In the genomic region with DNA sequence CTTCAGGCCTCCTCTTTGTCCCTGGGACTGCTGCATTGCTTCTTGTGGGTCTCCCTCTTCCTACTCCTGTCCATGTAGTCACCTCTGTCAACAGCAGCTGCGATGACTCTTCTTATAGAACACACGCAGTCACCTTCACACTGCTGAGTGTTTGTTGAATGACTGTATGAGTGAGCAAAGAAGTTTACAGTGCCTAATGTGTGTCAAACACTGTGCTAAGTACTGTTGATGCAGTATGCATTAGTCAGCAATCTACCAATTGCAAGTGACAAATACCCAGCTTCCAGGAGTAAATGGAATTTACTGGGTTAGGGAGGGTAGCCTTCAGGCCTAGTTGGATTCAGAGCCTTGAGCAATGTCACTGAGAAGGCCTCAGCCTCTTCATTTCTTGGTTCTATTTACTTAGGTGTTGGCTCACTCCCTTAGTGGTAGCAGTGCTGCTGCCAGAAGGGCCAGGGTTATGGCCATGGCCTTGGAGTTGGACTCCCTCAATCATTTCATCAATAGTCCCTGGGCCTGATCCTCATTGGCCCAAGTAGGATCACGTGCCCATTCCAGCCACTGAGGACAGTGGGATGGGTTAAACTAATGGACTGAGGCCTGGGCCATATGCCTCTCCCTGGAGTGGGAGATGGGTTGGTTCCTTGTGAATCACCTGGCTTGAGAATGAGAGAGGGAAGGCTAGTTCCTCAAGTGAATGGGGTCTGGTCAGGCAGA, we compare ENCODE assay signal across 9 cellular contexts.
DNase-seq lines count a peak whose midpoint lies in the region; ATAC-seq and TF ChIP-seq lines count a peak whose summit lies in the region.
"Had no signal": no experiment of that assay in that cellular context is flagged by ENCODE, and none has a peak within 500 bp of the region (broad histone marks: within the 10 kb centered on the region; RNA-seq: fewer than 3 reads in every experiment).

No MANE protein-coding gene starts in this region.

- peaks cover 15% of the 10 kb centered on the region for H3F3A ChIP-seq in smooth muscle cell (ENCODE audit: low read depth)

- H3K4me3 ChIP-seq in heart right ventricle (no peak overlapping the region), smooth muscle cell (no peak overlapping the region)

- POLR2A ChIA-PET in activated naive CD8-positive, alpha-beta T cell treated with anti-CD3 and anti-CD28 coated beads, Interleukin-2, amount 10 ng/mL, durations not matched to agents 7 days and 5 days (lab: Charles Lee): interaction anchor here (1.4 kb wide), 1 partner anchor 24 kb away, joined by 3 read pairs; no protein-coding TSS in a partner anchor

- 85 to 98% methylated on average over 3 of the region's 3 CpGs for WGBS in heart right ventricle, 2 donors
- WGBS in smooth muscle cell (ENCODE audit: low lambda C conversion rate): 69% methylated on average over 3 of the region's 3 CpGs

- no peaks in the 10 kb centered on the region for H3K9me3 ChIP-seq in heart right ventricle
- H3K9me3 ChIP-seq in smooth muscle cell (replicated peaks; ENCODE audit: low read depth): no peaks in the 10 kb centered on the region

- H3K36me3 Mint-ChIP-seq in activated CD4-positive, alpha-beta T cell treated with anti-CD3 and anti-CD28 coated beads, Interleukin-2, amount 10 ng/mL, durations not matched to agents 24 days and 14 days (ENCODE audit: low read depth): peaks cover 11% of the 10 kb centered on the region
- peaks cover 11% of the 10 kb centered on the region for H3K36me3 Mint-ChIP-seq in activated naive CD8-positive, alpha-beta T cell treated with anti-CD3 and anti-CD28 coated beads, Interleukin-2, amount 10 ng/mL, durations not matched to agents 7 days and 5 days

- no peak overlapping the region for H3K4me3 Mint-ChIP-seq in activated CD4-positive, alpha-beta T cell treated with anti-CD3 and anti-CD28 coated beads, Interleukin-2, amount 10 ng/mL, durations not matched to agents 24 days and 14 days
- no peak overlapping the region for H3K4me3 Mint-ChIP-seq in activated naive CD8-positive, alpha-beta T cell treated with anti-CD3 and anti-CD28 coated beads, Interleukin-2, amount 10 ng/mL, durations not matched to agents 7 days and 5 days

- H3K27ac ChIP-seq in heart right ventricle (peak overlapping the region in 8 of 10 donors; percentile 6 to 97 (median 80)), smooth muscle cell (ENCODE audit: low read depth) (peak overlapping the region; percentile 89)

- peaks cover 36% of the 10 kb centered on the region for H3K4me1 Mint-ChIP-seq in activated CD4-positive, alpha-beta T cell treated with anti-CD3 and anti-CD28 coated beads, Interleukin-2, amount 10 ng/mL, durations not matched to agents 24 days and 14 days
- peaks cover 25% of the 10 kb centered on the region for H3K4me1 Mint-ChIP-seq in activated naive CD8-positive, alpha-beta T cell treated with anti-CD3 and anti-CD28 coated beads, Interleukin-2, amount 10 ng/mL, durations not matched to agents 7 days and 5 days

- peak overlapping the region; percentile 78 for H3K27ac Mint-ChIP-seq in activated CD4-positive, alpha-beta T cell treated with anti-CD3 and anti-CD28 coated beads, Interleukin-2, amount 10 ng/mL, durations not matched to agents 24 days and 14 days
- H3K27ac Mint-ChIP-seq in activated naive CD8-positive, alpha-beta T cell treated with anti-CD3 and anti-CD28 coated beads, Interleukin-2, amount 10 ng/mL, durations not matched to agents 7 days and 5 days: peak overlapping the region; percentile 54

- H3K9ac ChIP-seq in smooth muscle cell (ENCODE audit: low read depth): no peak overlapping the region

- no peaks in the 10 kb centered on the region for H3K27me3 Mint-ChIP-seq in activated CD4-positive, alpha-beta T cell treated with anti-CD3 and anti-CD28 coated beads, Interleukin-2, amount 10 ng/mL, durations not matched to agents 24 days and 14 days
- no peaks in the 10 kb centered on the region for H3K27me3 Mint-ChIP-seq in activated naive CD8-positive, alpha-beta T cell treated with anti-CD3 and anti-CD28 coated beads, Interleukin-2, amount 10 ng/mL, durations not matched to agents 7 days and 5 days

- no peak overlapping the region for H3K4me2 ChIP-seq in smooth muscle cell

- no peak overlapping the region for H2AFZ ChIP-seq in smooth muscle cell (ENCODE audit: low read depth)

- peaks cover 0 to 5% (median 0%) of the 10 kb centered on the region in 9 donors for H3K36me3 ChIP-seq in heart right ventricle
- no peaks in the 10 kb centered on the region for H3K36me3 ChIP-seq in smooth muscle cell (ENCODE audit: low read depth)

- H4K20me1 ChIP-seq in smooth muscle cell (ENCODE audit: low read depth): no peaks in the 10 kb centered on the region

- H3K4me1 ChIP-seq in heart right ventricle: peaks cover 8 to 60% (median 30%) of the 10 kb centered on the region in 9 donors
- H3K4me1 ChIP-seq in smooth muscle cell (ENCODE audit: low read depth): peaks cover 10% of the 10 kb centered on the region

- DNase-seq in activated CD4-positive, alpha-beta T cell treated with anti-CD3 and anti-CD28 coated beads, Interleukin-2, amount 10 ng/mL, durations not matched to agents 24 days and 14 days: no peak
- no peak for DNase-seq in activated CD4-positive, alpha-beta T cell treated with anti-CD3 and anti-CD28 coated beads for 4 hours
- no peak for DNase-seq in activated naive CD8-positive, alpha-beta T cell treated with anti-CD3 and anti-CD28 coated beads, Interleukin-2, amount 10 ng/mL, durations not matched to agents 7 days and 5 days
- DNase-seq in heart right ventricle: no peak
- no peak for DNase-seq in smooth muscle cell (lab: John Stamatoyannopoulos, UW; ENCODE audit: unreplicated experiment)
- no peak for DNase-seq in GM19240 (ENCODE audit: insufficient read length, low spot score)
- no peak for DNase-seq in NCI-H187 treated with DMSO at 0.1 percent for 48 hours (lab: John Stamatoyannopoulos, UW)
- DNase-seq in NCI-H2029 (lab: John Stamatoyannopoulos, UW): no peak
- DNase-seq: glutamatergic neuron had no signal

- no peak for ATAC-seq in activated naive CD8-positive, alpha-beta T cell treated with anti-CD3 and anti-CD28 coated beads, Interleukin-2, amount 10 ng/mL, durations not matched to agents 7 days and 5 days (ENCODE audit: low read depth)
- no peak for ATAC-seq in heart right ventricle

- H3K27me3 ChIP-seq in heart right ventricle (no peaks in the 10 kb centered on the region), smooth muscle cell (ENCODE audit: low read depth) (no peaks in the 10 kb centered on the region)

- no peaks in the 10 kb centered on the region for H3K79me2 ChIP-seq in smooth muscle cell (ENCODE audit: low read depth)

- H3K9me3 Mint-ChIP-seq in activated CD4-positive, alpha-beta T cell treated with anti-CD3 and anti-CD28 coated beads, Interleukin-2, amount 10 ng/mL, durations not matched to agents 24 days and 14 days: peaks cover 4% of the 10 kb centered on the region
- H3K9me3 Mint-ChIP-seq in activated naive CD8-positive, alpha-beta T cell treated with anti-CD3 and anti-CD28 coated beads, Interleukin-2, amount 10 ng/mL, durations not matched to agents 7 days and 5 days: no peaks in the 10 kb centered on the region

- intact Hi-C loops in activated CD4-positive, alpha-beta T cell treated with anti-CD3 and anti-CD28 coated beads, Interleukin-2, amount 10 ng/mL, durations not matched to agents 24 days and 14 days (cut with micrococcal nuclease): loop anchor here (2.0 kb wide), 1 partner anchor 66 kb away; no protein-coding TSS in a partner anchor
- intact Hi-C loops in heart right ventricle (cut with DNase I): no loop called here

- TF ChIP-seq CTCF in heart right ventricle (IDR thresholded peaks at IDR 0.05) (no peak), smooth muscle cell (IDR thresholded peaks at IDR 0.05; ENCODE audit: borderline replicate concordance, insufficient read depth, poor library complexity, severe bottlenecking) (no peak)
